ENCODE assay signal across 9 cellular contexts in genomic region chr3:116445291-116445841, GRCh38.
DNase-seq lines count a peak whose midpoint lies in the region; ATAC-seq lines count a peak whose summit lies in the region.
"Had no signal": no experiment of that assay in that cellular context is flagged by ENCODE, and none has a peak within 500 bp of the region (broad histone marks: within the 10 kb centered on the region; RNA-seq: fewer than 3 reads in every experiment).

Gene LSAMP (minus strand): TSS chr3:116445487.

- peak; percentile 69 for DNase-seq in NCI-H1105 treated with DMSO at 0.1 percent for 48 hours (lab: John Stamatoyannopoulos, UW)
- DNase-seq in astrocyte of the hippocampus (ENCODE audit: low read depth, low spot score): peak; percentile 78
- DNase-seq in iPS-NIHi11 (ENCODE audit: low spot score): peak; percentile 55
- DNase-seq in superior temporal gyrus (ENCODE audit: extremely low spot score): peak; percentile 69
- DNase-seq in activated CD4-positive, CD25-positive, alpha-beta regulatory T cell (lab: John Stamatoyannopoulos, UW): no peak
- DNase-seq: activated B cell treated with CpG ODN at 0.5 μM for 24 hours had no signal

- ATAC-seq in HG02763 (IDR thresholded peaks at IDR 0.05; ENCODE audit: unreplicated experiment) (no peak), HG03439 (IDR thresholded peaks at IDR 0.05; ENCODE audit: unreplicated experiment) (no peak), HG02642 (IDR thresholded peaks at IDR 0.05; ENCODE audit: poor library complexity, unreplicated experiment) (no peak)

Comparison
In these comparisons a context has a peak if more than half of its experiments do, and no peak if none do; other contexts are left out.
1. DNase-seq: peak in NCI-H1105 treated with DMSO at 0.1 percent for 48 hours (single experiment), astrocyte of the hippocampus (single experiment), iPS-NIHi11 (single experiment) and superior temporal gyrus (single experiment); none in activated CD4-positive, CD25-positive, alpha-beta regulatory T cell (0 of 4).